Comparison of ENCODE assay signal across 1 cellular context in the genomic region with DNA sequence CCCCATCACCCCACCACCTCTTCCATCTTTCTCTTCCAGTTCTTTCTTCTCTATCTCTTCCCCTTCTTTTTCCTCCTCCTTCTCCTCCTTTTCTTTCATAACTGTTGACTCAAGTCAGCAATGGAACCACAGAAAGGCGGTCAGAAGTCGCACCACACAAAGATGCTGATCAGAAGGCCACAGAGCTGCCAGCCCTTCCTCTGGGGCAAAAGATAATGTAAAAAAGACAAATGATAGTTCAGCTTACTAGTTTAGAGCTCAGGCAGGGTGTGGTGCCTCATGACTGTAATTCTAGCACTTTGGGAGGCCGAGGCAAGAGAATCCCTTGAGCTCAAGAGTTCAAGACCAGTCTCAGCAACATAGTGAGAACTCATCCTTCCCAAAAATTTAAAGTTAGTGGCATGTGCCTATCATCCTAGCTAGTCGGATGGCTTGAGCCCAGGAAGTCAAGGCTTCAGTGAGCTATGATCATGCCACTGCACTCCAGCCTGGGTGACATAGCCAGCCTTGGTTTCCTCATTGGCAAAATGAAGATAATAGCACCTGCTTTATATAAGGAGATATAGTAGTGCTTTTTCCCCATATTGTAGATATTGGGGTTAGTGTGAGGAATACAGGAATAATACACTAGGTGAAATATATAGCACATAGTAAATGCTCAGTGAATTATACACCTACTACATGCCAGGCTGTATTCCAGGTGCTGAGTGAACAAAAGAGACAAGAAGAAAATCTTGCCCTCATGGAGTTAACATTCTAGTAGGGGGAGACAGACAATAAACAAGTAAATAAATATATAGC.
TF ChIP-seq lines count a peak whose summit lies in the region.

No MANE protein-coding gene starts in this region.

TF ChIP-seq in GM23338, 12 proteins besides CTCF, POLR2A, EP300 and RAD21:
- no peak for TF ChIP-seq CREB1 (CRISPR knock-in tag; IDR thresholded peaks at IDR 0.05; ENCODE audit: low read depth)
TF ChIP-seq in GM23338: peak in this region for 0.
